Comparison of ENCODE assay signal across 8 cellular contexts in genomic region chr7:28298870-28299484, GRCh38.
DNase-seq lines count a peak whose midpoint lies in the region; ATAC-seq and TF ChIP-seq lines count a peak whose summit lies in the region.

No MANE protein-coding gene starts in this region.

- no peak for ATAC-seq in GM21619 (IDR thresholded peaks at IDR 0.05; ENCODE audit: unreplicated experiment)

- no peak overlapping the region for H3K27ac ChIP-seq in esophagus muscularis mucosa (replicated peaks in 1 of 4)

- TF ChIP-seq CTCF in esophagus muscularis mucosa (IDR thresholded peaks at IDR 0.05), result peak; percentile 49 to 62 (median 59)

- intact Hi-C loops in esophagus muscularis mucosa (cut with DNase I), result loop anchor here (2.0 to 5.0 kb wide), 2 partner anchors 83 to 554 kb away; no protein-coding TSS in a partner anchor

- DNase-seq in AG20443 (ENCODE audit: low spot score), result peak; percentile 79
- DNase-seq in RPMI8226, result peak; percentile 31
- DNase-seq in esophagus muscularis mucosa (ENCODE audit: extremely low spot score), result no peak
- no peak for DNase-seq in GDM1 (lab: John Stamatoyannopoulos, UW)
- DNase-seq in central memory CD4-positive, alpha-beta T cell, result no peak

- peaks cover 0 to 6% (median 0%) of the 10 kb centered on the region in 4 donors for H3K4me1 ChIP-seq in esophagus muscularis mucosa
- H3K4me1 ChIP-seq in neuron (ENCODE audit: insufficient read depth, low read length), result no peaks in the 10 kb centered on the region

- TF ChIP-seq EP300 in Ishikawa (IDR thresholded peaks at IDR 0.05; ENCODE audit: borderline replicate concordance), result no peak
- no peak for TF ChIP-seq EP300 in esophagus muscularis mucosa (IDR thresholded peaks at IDR 0.05)

- no peak overlapping the region for H2AFZ ChIP-seq in neuron (ENCODE audit: low read depth, low read length)

- TF ChIP-seq RAD21 in Ishikawa (IDR thresholded peaks at IDR 0.05; ENCODE audit: low read depth), result peak; percentile 78

- 38% methylated on average over 7 of the region's 7 CpGs for WGBS in esophagus muscularis mucosa

- TF ChIP-seq POLR2A in esophagus muscularis mucosa (IDR thresholded peaks at IDR 0.05; ENCODE audit: low read depth), result no peak

- no peaks in the 10 kb centered on the region for H3K36me3 ChIP-seq in esophagus muscularis mucosa
- H3K36me3 ChIP-seq in neuron (ENCODE audit: insufficient read depth, low read length), result no peaks in the 10 kb centered on the region

- H3K9me3 ChIP-seq in esophagus muscularis mucosa (no peaks in the 10 kb centered on the region), neuron (ENCODE audit: low read length) (no peaks in the 10 kb centered on the region)

- H3K27me3 ChIP-seq in esophagus muscularis mucosa (no peaks in the 10 kb centered on the region), neuron (ENCODE audit: insufficient read depth, low read length) (no peaks in the 10 kb centered on the region)

- no peak overlapping the region for H3K4me3 ChIP-seq in esophagus muscularis mucosa
- peak overlapping the region; percentile 17 for H3K4me3 ChIP-seq in neuron (ENCODE audit: low read length)

TF ChIP-seq in Ishikawa, 13 proteins besides CTCF, POLR2A, EP300 and RAD21:
- TF ChIP-seq CREB1 (IDR thresholded peaks at IDR 0.05; ENCODE audit: low read depth) (no peak), NFIC (IDR thresholded peaks at IDR 0.05) (no peak), EGR1 (IDR thresholded peaks at IDR 0.05) (no peak), TAF1 (IDR thresholded peaks at IDR 0.05; ENCODE audit: low read depth) (no peak), TCF12 (IDR thresholded peaks at IDR 0.05; ENCODE audit: low read depth) (no peak)
TF ChIP-seq in Ishikawa: peak in this region for 0.

Comparison
In these comparisons a context has a peak if more than half of its experiments do, and no peak if none do; other contexts are left out.
1. DNase-seq: peak in AG20443 (single experiment) and RPMI8226 (single experiment); none in esophagus muscularis mucosa (single experiment), GDM1 (single experiment) and central memory CD4-positive, alpha-beta T cell (single experiment).